1 cellular context compared by ENCODE assay signal in genomic region chr19:883661-884211, GRCh38.
TF ChIP-seq lines count a peak whose summit lies in the region.

No MANE protein-coding gene starts in this region.

TF ChIP-seq in A549, 52 proteins besides CTCF, POLR2A, EP300 and RAD21 (continued from another document):
- no peak for TF ChIP-seq MAX (IDR thresholded peaks at IDR 0.05)
